Comparison of ENCODE assay signal across 11 cellular contexts in the genomic region with DNA sequence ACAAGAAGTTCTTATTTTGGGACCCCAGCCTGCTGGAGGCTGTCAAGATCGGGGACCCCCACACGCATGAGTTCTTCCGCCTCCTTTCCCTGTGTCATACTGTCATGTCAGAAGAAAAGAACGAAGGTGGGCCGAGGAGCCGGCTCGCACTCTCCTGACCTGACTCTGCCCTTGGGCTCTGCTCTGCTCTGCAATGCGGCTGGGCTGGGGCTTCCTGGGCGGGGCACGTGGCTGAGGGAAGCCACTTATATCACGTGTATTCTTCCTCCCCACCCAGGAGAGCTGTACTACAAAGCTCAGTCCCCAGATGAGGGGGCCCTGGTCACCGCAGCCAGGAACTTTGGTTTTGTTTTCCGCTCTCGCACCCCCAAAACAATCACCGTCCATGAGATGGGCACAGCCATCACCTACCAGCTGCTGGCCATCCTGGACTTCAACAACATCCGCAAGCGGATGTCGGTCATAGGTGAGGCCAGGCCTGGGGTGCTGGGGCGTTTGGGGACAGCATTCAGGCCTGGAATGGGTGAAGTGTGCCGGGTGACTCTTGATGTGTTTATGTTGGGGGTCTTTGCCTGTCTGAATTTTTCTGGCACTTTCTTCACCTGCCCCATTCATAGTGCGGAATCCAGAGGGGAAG. TPM values are rescaled to one million over a fixed set of nuclear protein-coding genes. Genes with fewer than 3 reads are reported as not detected.
DNase-seq lines count a peak whose midpoint lies in the region; ATAC-seq and TF ChIP-seq lines count a peak whose summit lies in the region.
"Had no signal": no experiment of that assay in that cellular context is flagged by ENCODE, and none has a peak within 500 bp of the region (broad histone marks: within the 10 kb centered on the region; RNA-seq: fewer than 3 reads in every experiment).

No MANE protein-coding gene starts in this region.

- H3K27ac Mint-ChIP-seq in T-cell, result peak overlapping the region; percentile 99
- H3K27ac Mint-ChIP-seq in immature natural killer cell, result peak overlapping the region; percentile 92 to 99 (median 97)

- H3K9me3 Mint-ChIP-seq in T-cell, result no peaks in the 10 kb centered on the region
- H3K9me3 Mint-ChIP-seq in immature natural killer cell, result no peaks in the 10 kb centered on the region

- TF ChIP-seq CTCF in esophagus squamous epithelium (IDR thresholded peaks at IDR 0.05) (no peak), gastrocnemius medialis (IDR thresholded peaks at IDR 0.05 in 4 of 5, conservative IDR thresholded peaks at IDR 0.05 in 1 of 5) (no peak)

- ATAC-seq in T-cell (replicated peaks in 1 of 4), result peak; percentile 95 to 97 (median 96)
- no peak for ATAC-seq in gastrocnemius medialis
- ATAC-seq in HG03159 (IDR thresholded peaks at IDR 0.05; ENCODE audit: unreplicated experiment), result no peak

- H3K36me3 Mint-ChIP-seq in T-cell (peaks cover 83% of the 10 kb centered on the region), immature natural killer cell (peaks cover 25 to 62% (median 38%) of the 10 kb centered on the region in 3 donors)

- H3K4me3 ChIP-seq in esophagus squamous epithelium, result peak overlapping the region in 2 of 4 donors; percentile 1 to 8
- no peak overlapping the region for H3K4me3 ChIP-seq in gastrocnemius medialis
- H3K4me3 ChIP-seq: cardiac muscle cell had no signal

- H3K4me1 ChIP-seq in esophagus squamous epithelium (peaks cover 0 to 31% (median 7%) of the 10 kb centered on the region in 3 donors), gastrocnemius medialis (no peaks in the 10 kb centered on the region)

- H3K27me3 ChIP-seq in esophagus squamous epithelium (no peaks in the 10 kb centered on the region), gastrocnemius medialis (no peaks in the 10 kb centered on the region)
- H3K27me3 ChIP-seq: cardiac muscle cell had no signal

- TF ChIP-seq POLR2A in esophagus squamous epithelium (IDR thresholded peaks at IDR 0.05) (peak in 1 of 4 donors; percentile 34), gastrocnemius medialis (IDR thresholded peaks at IDR 0.05) (no peak)

- in situ Hi-C loops in gastrocnemius medialis (cut with MboI; ENCODE audit: low sequenced_read_pairs in 4 of 4), result no loop called here

- POLR2A ChIA-PET in T-cell (lab: Charles Lee), result interaction anchor here (0.5 to 0.6 kb wide), 3 partner anchors 10 to 225 kb away, joined by 3 to 4 read pairs (median 3); no protein-coding TSS in a partner anchor

- H3K9me3 ChIP-seq in esophagus squamous epithelium (no peaks in the 10 kb centered on the region), gastrocnemius medialis (no peaks in the 10 kb centered on the region)

- H3K4me1 Mint-ChIP-seq in T-cell (peaks cover 90 to 98% (median 94%) of the 10 kb centered on the region in 3 donors), immature natural killer cell (peaks cover 75 to 84% of the 10 kb centered on the region in 2 donors)

- H3K4me3 Mint-ChIP-seq in T-cell (peak overlapping the region; percentile 82 to 92 (median 89)), immature natural killer cell (peak overlapping the region; percentile 84 to 91 (median 89))

- DNase-seq in T-cell, result peak; percentile 50 to 85 (median 69)
- peak; percentile 75 to 79 for DNase-seq in activated T-cell treated with anti-CD3 and anti-CD28 coated beads, Interleukin-2, amount 50 U/mL, for 48 hours
- DNase-seq in immature natural killer cell, result peak; percentile 80 to 84 (median 81)
- peak; percentile 68 for DNase-seq in stimulated activated CD8-positive, alpha-beta memory T cell treated with anti-CD3 and anti-CD28 coated beads, Interleukin-4, amount 100 ng/mL, for 24 hours (ENCODE audit: low read depth)
- no peak for DNase-seq in esophagus squamous epithelium (lab: John Stamatoyannopoulos, UW)
- no peak for DNase-seq in SHP77 treated with DMSO at 0.1 percent for 48 hours (lab: John Stamatoyannopoulos, UW)
- DNase-seq in gastrocnemius medialis, result no peak
- DNase-seq: DMS79 treated with DMSO at 0.1 percent for 48 hours, NCI-H1048 had no signal

- CTCF ChIA-PET in T-cell (lab: Charles Lee), result interaction anchor here (0.5 to 4.2 kb wide), 12 partner anchors 8 to 373 kb away, joined by 3 to 18 read pairs (median 3); partner anchors contain the start of gene ATP8B2 (in 1 of the 2)

- no peaks in the 10 kb centered on the region for H3K27me3 Mint-ChIP-seq in T-cell
- H3K27me3 Mint-ChIP-seq in immature natural killer cell (ENCODE audit: low read depth in 3 of 3), result peaks cover 4 to 10% (median 8%) of the 10 kb centered on the region in 3 donors

- H3K36me3 ChIP-seq in esophagus squamous epithelium, result peaks cover 13 to 97% (median 28%) of the 10 kb centered on the region in 3 donors
- no peaks in the 10 kb centered on the region for H3K36me3 ChIP-seq in gastrocnemius medialis

- 70 to 82% methylated on average over 7 to 10 of the region's 21 CpGs for WGBS in esophagus squamous epithelium, 2 donors

- intact Hi-C loops in esophagus squamous epithelium (cut with DNase I), result no loop called here
- intact Hi-C loops in gastrocnemius medialis (cut with DNase I; ENCODE audit: low total_unique reads), result no loop called here

- H3K27ac ChIP-seq in esophagus squamous epithelium (peak overlapping the region in 2 of 4 donors; percentile 48 to 49), gastrocnemius medialis (no peak overlapping the region)
- H3K27ac ChIP-seq: cardiac muscle cell had no signal

RNA-seq across cellular contexts. Expression of gene ATP8B2, which starts 17.6 kb away (rescaled TPM):
- total RNA-seq in T-cell (100 to 1,000 TPM; 142 to 172 (median 149) TPM), esophagus squamous epithelium (10 to 100 TPM in 2 of 4 donors, 1 to 10 TPM in 2; 2.4 to 55.5 (median 11.1) TPM), gastrocnemius medialis (10 to 100 TPM in 1 of 4 donors, 1 to 10 TPM in 3; 5.8 to 22.5 (median 7.2) TPM)
- polyA plus RNA-seq in immature natural killer cell, result 10 to 100 TPM in 2 of 3 donors, 1 to 10 TPM in 1; 8.5 to 27.4 (median 16.5) TPM

RNA-seq across cellular contexts. Expression of gene AQP10, which starts 22.1 kb away (rescaled TPM):
- total RNA-seq in T-cell (not detected), esophagus squamous epithelium (not detected), gastrocnemius medialis (not detected)
- under 1 TPM in 1 of 3 donors, not detected in 2; 0.24 TPM for polyA plus RNA-seq in immature natural killer cell

Comparison
In these comparisons a context has a peak if more than half of its experiments do, and no peak if none do; other contexts are left out.
1. ATAC-seq: peak in T-cell (4 of 4); none in gastrocnemius medialis (0 of 2) and HG03159 (single experiment).
2. DNase-seq: peak in T-cell (34 of 34), activated T-cell treated with anti-CD3 and anti-CD28 coated beads, Interleukin-2, amount 50 U/mL, for 48 hours (2 of 2), immature natural killer cell (3 of 3) and stimulated activated CD8-positive, alpha-beta memory T cell treated with anti-CD3 and anti-CD28 coated beads, Interleukin-4, amount 100 ng/mL, for 24 hours (single experiment); none in esophagus squamous epithelium (single experiment), SHP77 treated with DMSO at 0.1 percent for 48 hours (single experiment) and gastrocnemius medialis (0 of 2).